Comparison of ENCODE assay signal across 16 cellular contexts in the genomic region with DNA sequence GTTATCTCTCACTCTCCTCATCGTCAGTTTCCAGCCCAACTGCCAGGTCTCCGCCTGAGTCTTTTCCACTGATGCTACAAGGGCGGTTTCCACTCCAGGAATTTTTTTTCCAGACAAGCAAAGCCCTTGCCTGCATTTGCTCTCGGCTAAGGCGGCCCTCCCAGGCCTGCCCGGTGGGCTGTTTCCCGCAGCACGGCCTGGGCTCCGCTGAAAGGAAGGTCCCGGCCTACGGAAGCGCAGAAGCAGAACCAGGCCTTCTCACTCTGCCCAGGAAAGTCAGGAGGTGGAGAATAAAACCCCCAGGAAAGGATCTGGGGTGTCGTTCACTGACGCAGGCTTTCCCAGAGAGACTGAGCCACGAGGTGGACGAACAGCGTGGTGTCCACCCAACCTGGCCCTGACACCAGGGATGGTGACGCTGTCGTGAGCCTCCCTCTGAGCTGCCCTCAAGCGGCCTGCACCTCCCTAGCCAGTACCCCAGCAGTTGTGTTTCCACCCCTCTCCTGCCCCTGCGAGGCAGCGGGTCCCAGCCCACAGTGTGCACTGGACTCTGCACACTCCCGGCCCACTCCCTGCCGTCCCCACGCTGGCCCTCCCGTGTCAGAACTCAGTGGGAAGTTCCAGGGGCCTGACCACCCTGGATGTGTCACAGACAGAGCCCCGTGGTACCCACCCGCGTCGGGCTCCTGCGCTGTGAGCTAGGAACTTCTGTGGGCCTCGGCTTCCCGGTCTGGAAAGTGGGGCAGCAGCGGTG. TPM values are rescaled to one million over a fixed set of nuclear protein-coding genes. Genes with fewer than 3 reads are reported as not detected.
DNase-seq lines count a peak whose midpoint lies in the region; ATAC-seq, FAIRE-seq and TF ChIP-seq lines count a peak whose summit lies in the region.
"Had no signal": no experiment of that assay in that cellular context is flagged by ENCODE, and none has a peak within 500 bp of the region (broad histone marks: within the 10 kb centered on the region; RNA-seq: fewer than 3 reads in every experiment).

No MANE protein-coding gene starts in this region.

- no peak overlapping the region for H3K27ac Mint-ChIP-seq in activated T-helper 2 cell treated with anti-CD3 and anti-CD28 coated beads, Interferon-gamma antibody, Interleukin-2, Interleukin-4, amounts not matched to agents 10 μg/mL and 5 μg/mL and 100 μg/mL, durations not matched to agents 14 hours and 24 hours and 36 hours
- H3K27ac Mint-ChIP-seq: activated naive CD4-positive, alpha-beta T cell treated with anti-CD3 and anti-CD28 coated beads, Interleukin-2, amount 10 ng/mL, durations not matched to agents 7 days and 5 days had no signal

- H3K9me3 ChIP-seq in GM12878 (replicated peaks; ENCODE audit: control insufficient read depth, insufficient read depth, low read length), result no peaks in the 10 kb centered on the region
- H3K9me3 ChIP-seq in HepG2 (ENCODE audit: low read length), result no peaks in the 10 kb centered on the region
- no peaks in the 10 kb centered on the region for H3K9me3 ChIP-seq in skeletal muscle tissue (ENCODE audit: control insufficient read depth in 3 of 3, low read length in 3 of 3)
- H3K9me3 ChIP-seq in PC-3 (ENCODE audit: low read length), result no peaks in the 10 kb centered on the region
- H3K9me3 ChIP-seq: testis had no signal

- H3K27me3 ChIP-seq in GM12878 (replicated peaks in 1 of 2; ENCODE audit: control insufficient read depth in 2 of 2, insufficient read depth in 2 of 2, low read length in 1 of 2) (peaks cover 0 to 1% of the 10 kb centered on the region in 2 experiments; a peak in 1 of 4 replicates), HepG2 (ENCODE audit: control insufficient read depth in 1 of 2, insufficient read depth in 2 of 2, low read length in 2 of 2) (peaks cover 50 to 85% of the 10 kb centered on the region in 2 experiments), skeletal muscle tissue (ENCODE audit: control insufficient read depth in 3 of 3, insufficient read depth in 3 of 3, low read length in 3 of 3) (peaks cover 27 to 47% (median 31%) of the 10 kb centered on the region in 3 donors), PC-3 (ENCODE audit: low read length) (peaks cover 20% of the 10 kb centered on the region)
- H3K27me3 ChIP-seq: testis had no signal

- DNase-seq in CD1c-positive myeloid dendritic cell (ENCODE audit: extremely low spot score), result peak; percentile 54
- no peak for DNase-seq in GM12878 (ENCODE audit: low read depth, low spot score)
- DNase-seq in HepG2 (ENCODE audit: low spot score), result no peak
- DNase-seq in T-helper 9 cell, result no peak
- DNase-seq in activated T-helper 2 cell treated with anti-CD3 and anti-CD28 coated beads, Interferon-gamma antibody, Interleukin-2, Interleukin-4, amounts not matched to agents 10 μg/mL and 5 μg/mL and 100 μg/mL, durations not matched to agents 14 hours and 24 hours and 36 hours (ENCODE audit: low spot score), result no peak
- no peak for DNase-seq in NCI-H1694 (lab: John Stamatoyannopoulos, UW)
- DNase-seq in PC-3, result no peak
- DNase-seq: ACHN; activated CD4-positive, alpha-beta T cell treated with anti-CD3 and anti-CD28 coated beads for 1 hour; activated naive CD4-positive, alpha-beta T cell treated with anti-CD3 and anti-CD28 coated beads, Interleukin-2, amount 10 ng/mL, durations not matched to agents 7 days and 5 days; brain microvascular endothelial cell; effector memory CD4-positive, alpha-beta T cell had no signal

- no peak for TF ChIP-seq CTCF in GM12878 (IDR thresholded peaks at IDR 0.05 in 2 of 3, conservative IDR thresholded peaks at IDR 0.05 in 1 of 3; ENCODE audit: control insufficient read depth in 2 of 3, extremely low read depth in 1 of 3, insufficient read depth in 1 of 3, low read depth in 3 of 3, low read length in 3 of 3)
- TF ChIP-seq CTCF in HepG2 (CRISPR knock-in tag; IDR thresholded peaks at IDR 0.05), result no peak
- TF ChIP-seq CTCF in PC-3 (conservative IDR thresholded peaks at IDR 0.05; ENCODE audit: low read depth, low read length), result no peak

- no peak overlapping the region for H2AFZ ChIP-seq in GM12878 (ENCODE audit: control insufficient read depth, low read depth, low read length)
- H2AFZ ChIP-seq in HepG2 (ENCODE audit: low read length), result no peak overlapping the region
- no peak overlapping the region for H2AFZ ChIP-seq in PC-3 (ENCODE audit: low read length)

- ATAC-seq in GM12878, result no peak
- no peak for ATAC-seq in HepG2
- ATAC-seq in PC-3, result no peak

- H3K9me2 ChIP-seq in PC-3 (replicated peaks; ENCODE audit: low read length), result no peaks in the 10 kb centered on the region

- SMC1A ChIA-PET in GM12878 (lab: Charles Lee; ENCODE audit: uncharacterized antibody, unreplicated experiment), result interaction anchor here (0.8 to 1.0 kb wide), 2 partner anchors 161 to 230 kb away, joined by 3 to 5 read pairs; no protein-coding TSS in a partner anchor

- H3K4me1 ChIP-seq in GM12878 (ENCODE audit: control insufficient read depth, insufficient read depth, low read length), result peaks cover 37% of the 10 kb centered on the region
- H3K4me1 ChIP-seq in HepG2 (ENCODE audit: insufficient read depth, low read length), result peaks cover 9% of the 10 kb centered on the region
- H3K4me1 ChIP-seq in skeletal muscle tissue (ENCODE audit: control insufficient read depth in 3 of 3, insufficient read depth in 3 of 3, low read length in 3 of 3), result peaks cover 39 to 46% (median 40%) of the 10 kb centered on the region in 3 donors
- no peaks in the 10 kb centered on the region for H3K4me1 ChIP-seq in PC-3 (ENCODE audit: insufficient read depth, low read length)

- no peaks in the 10 kb centered on the region for H3K4me1 Mint-ChIP-seq in activated T-helper 2 cell treated with anti-CD3 and anti-CD28 coated beads, Interferon-gamma antibody, Interleukin-2, Interleukin-4, amounts not matched to agents 10 μg/mL and 5 μg/mL and 100 μg/mL, durations not matched to agents 14 hours and 24 hours and 36 hours (ENCODE audit: low read depth)

- peaks cover 23% of the 10 kb centered on the region for H3K27me3 Mint-ChIP-seq in activated T-helper 2 cell treated with anti-CD3 and anti-CD28 coated beads, Interferon-gamma antibody, Interleukin-2, Interleukin-4, amounts not matched to agents 10 μg/mL and 5 μg/mL and 100 μg/mL, durations not matched to agents 14 hours and 24 hours and 36 hours (ENCODE audit: low read depth)

- intact Hi-C loops in GM12878 (cut with micrococcal nuclease; ENCODE audit: unreplicated experiment) (loop anchor here (5.0 kb wide), 1 partner anchor 35 kb away; no protein-coding TSS in a partner anchor), HepG2 (cut with micrococcal nuclease; ENCODE audit: unreplicated experiment) (no loop called here), PC-3 (cut with micrococcal nuclease) (no loop called here)
- intact Hi-C loops in activated T-helper 2 cell treated with anti-CD3 and anti-CD28 coated beads, Interferon-gamma antibody, Interleukin-2, Interleukin-4, amounts not matched to agents 10 μg/mL and 5 μg/mL and 100 μg/mL, durations not matched to agents 14 hours and 24 hours and 36 hours (cut with micrococcal nuclease), result no loop called here

- H3K9ac ChIP-seq in GM12878 (ENCODE audit: control insufficient read depth, insufficient read depth, low read length), result no peak overlapping the region
- H3K9ac ChIP-seq in HepG2 (ENCODE audit: insufficient read depth, low read depth, low read length), result no peak overlapping the region
- peak overlapping the region in 1 of 3 donors; percentile 33 for H3K9ac ChIP-seq in skeletal muscle tissue (ENCODE audit: low read depth in 1 of 3, low read length in 3 of 3)
- no peak overlapping the region for H3K9ac ChIP-seq in PC-3 (ENCODE audit: low read length)

- no peaks in the 10 kb centered on the region for H3F3A ChIP-seq in PC-3 (ENCODE audit: low read length, unreplicated experiment)

- H3K4me3 Mint-ChIP-seq in activated T-helper 2 cell treated with anti-CD3 and anti-CD28 coated beads, Interferon-gamma antibody, Interleukin-2, Interleukin-4, amounts not matched to agents 10 μg/mL and 5 μg/mL and 100 μg/mL, durations not matched to agents 14 hours and 24 hours and 36 hours (ENCODE audit: low read depth), result no peak overlapping the region
- H3K4me3 Mint-ChIP-seq: activated naive CD4-positive, alpha-beta T cell treated with anti-CD3 and anti-CD28 coated beads, Interleukin-2, amount 10 ng/mL, durations not matched to agents 7 days and 5 days had no signal

- H3K4me2 ChIP-seq in GM12878 (ENCODE audit: control insufficient read depth, insufficient read depth) (peak overlapping the region; percentile 71), HepG2 (ENCODE audit: low read depth, low read length) (no peak overlapping the region), PC-3 (ENCODE audit: low read length) (no peak overlapping the region)

- CTCF ChIA-PET in GM12878 (lab: Yijun Ruan, JAX), result interaction anchor here (0.7 kb wide), 1 partner anchor 190 kb away, joined by 3 read pairs; no protein-coding TSS in a partner anchor
- CTCF ChIA-PET in HepG2 (lab: Yijun Ruan, JAX; ENCODE audit: low intra/inter-chr PET ratio, low total read pairs), result interaction anchor here (2.0 kb wide), 1 partner anchor 231 kb away, joined by 5 read pairs; no protein-coding TSS in a partner anchor
- CTCF ChIA-PET in PC-3 (lab: Charles Lee), result no interaction called here

- no peaks in the 10 kb centered on the region for H3K9me3 Mint-ChIP-seq in activated T-helper 2 cell treated with anti-CD3 and anti-CD28 coated beads, Interferon-gamma antibody, Interleukin-2, Interleukin-4, amounts not matched to agents 10 μg/mL and 5 μg/mL and 100 μg/mL, durations not matched to agents 14 hours and 24 hours and 36 hours
- H3K9me3 Mint-ChIP-seq: activated naive CD4-positive, alpha-beta T cell treated with anti-CD3 and anti-CD28 coated beads, Interleukin-2, amount 10 ng/mL, durations not matched to agents 7 days and 5 days had no signal

- FAIRE-seq in GM12878 (lab: Jason Lieb, UNC), result no peak
- FAIRE-seq in HepG2 (lab: Jason Lieb, UNC), result no peak

- no peak overlapping the region for H3K4me3 ChIP-seq in GM12878
- no peak overlapping the region for H3K4me3 ChIP-seq in HepG2 (replicated peaks in 1 of 3; ENCODE audit: insufficient read depth in 1 of 3, low read depth in 2 of 3, low read length in 3 of 3)
- peak overlapping the region in 2 of 3 donors; percentile 6 to 40 for H3K4me3 ChIP-seq in skeletal muscle tissue (ENCODE audit: low read length in 3 of 3)
- no peak overlapping the region for H3K4me3 ChIP-seq in PC-3 (ENCODE audit: low read length)
- H3K4me3 ChIP-seq: testis had no signal

- H4K20me1 ChIP-seq in GM12878 (ENCODE audit: control insufficient read depth, insufficient read depth) (no peaks in the 10 kb centered on the region), HepG2 (ENCODE audit: insufficient read depth, low read length) (peaks cover 16% of the 10 kb centered on the region; the same call in 1 of the 2 replicates), PC-3 (ENCODE audit: low read length) (no peaks in the 10 kb centered on the region)

- no peaks in the 10 kb centered on the region for H3K36me3 Mint-ChIP-seq in activated T-helper 2 cell treated with anti-CD3 and anti-CD28 coated beads, Interferon-gamma antibody, Interleukin-2, Interleukin-4, amounts not matched to agents 10 μg/mL and 5 μg/mL and 100 μg/mL, durations not matched to agents 14 hours and 24 hours and 36 hours (ENCODE audit: low read depth)
- H3K36me3 Mint-ChIP-seq: activated naive CD4-positive, alpha-beta T cell treated with anti-CD3 and anti-CD28 coated beads, Interleukin-2, amount 10 ng/mL, durations not matched to agents 7 days and 5 days had no signal

- POLR2A ChIA-PET in GM12878 (lab: Charles Lee), result no interaction called here
- POLR2A ChIA-PET in HepG2 (lab: Yijun Ruan, JAX), result no interaction called here
- POLR2A ChIA-PET in PC-3 (lab: Charles Lee; ENCODE audit: unreplicated experiment), result no interaction called here

- TF ChIP-seq POLR2A in GM12878 (IDR thresholded peaks at IDR 0.05; ENCODE audit: low read depth, low read length) (no peak), HepG2 (IDR thresholded peaks at IDR 0.05; ENCODE audit: insufficient read depth in 1 of 2, low read depth in 2 of 2, low read length in 2 of 2) (no peak)

- in situ Hi-C loops in GM12878 (cut with MboI) (loop anchor here (5.0 kb wide), 1 partner anchor 230 kb away; no protein-coding TSS in a partner anchor), HepG2 (cut with HindIII; ENCODE audit: extremely low pct_ligation_motif_present, low pct_unique_long_range_greater_than_20kb) (loop anchor here (5.0 kb wide), 1 partner anchor 230 kb away; no protein-coding TSS in a partner anchor)

- 85% methylated on average over 32 of the region's 34 CpGs for WGBS in GM12878 (ENCODE audit: insufficient coverage, insufficient replicate concordance, low lambda C conversion rate, missing lambda C conversion rate)
- WGBS in HepG2 (ENCODE audit: low lambda C conversion rate), result 53% methylated on average over 16 of the region's 34 CpGs

- H3K79me2 ChIP-seq in GM12878 (ENCODE audit: control insufficient read depth, insufficient read depth, low read length), result peaks cover 16% of the 10 kb centered on the region
- no peaks in the 10 kb centered on the region for H3K79me2 ChIP-seq in HepG2 (ENCODE audit: insufficient read depth, low read length)
- no peaks in the 10 kb centered on the region for H3K79me2 ChIP-seq in PC-3 (ENCODE audit: low read length)

- RAD21 ChIA-PET in GM12878 (lab: Charles Lee; ENCODE audit: unreplicated experiment), result no interaction called here

- no peak for TF ChIP-seq RAD21 in GM12878 (IDR thresholded peaks at IDR 0.05; ENCODE audit: insufficient read depth, low read depth, low read length)
- no peak for TF ChIP-seq RAD21 in HepG2 (CRISPR knock-in tag; IDR thresholded peaks at IDR 0.05)

- TF ChIP-seq EP300 in GM12878 (IDR thresholded peaks at IDR 0.05; ENCODE audit: borderline replicate concordance in 1 of 2, control insufficient read depth in 1 of 2, low read depth in 2 of 2, low read length in 2 of 2), result no peak
- no peak for TF ChIP-seq EP300 in HepG2 (IDR thresholded peaks at IDR 0.05; ENCODE audit: low read depth in 2 of 2, low read length in 2 of 2)
- no peak for TF ChIP-seq EP300 in HepG2 (CRISPR knock-in tag; IDR thresholded peaks at IDR 0.05; ENCODE audit: borderline replicate concordance)

- BruUV-seq in GM12878 (replicated peaks; lab: Mats Ljungman, UMichigan), result no TSS peak
- BruUV-seq in HepG2 (replicated peaks; lab: Mats Ljungman, UMichigan), result no TSS peak
- no TSS peak for BruUV-seq in PC-3 (replicated peaks; lab: Mats Ljungman, UMichigan)

- H3K27ac ChIP-seq in GM12878 (ENCODE audit: control insufficient read depth, insufficient read depth) (peak overlapping the region; percentile 0; the same call in 1 of the 2 replicates), HepG2 (ENCODE audit: extremely low read length, insufficient read depth, low read length) (no peak overlapping the region), skeletal muscle tissue (ENCODE audit: low read depth, low read length) (peak overlapping the region; percentile 71), PC-3 (ENCODE audit: low read length) (no peak overlapping the region)
- H3K27ac ChIP-seq: brain microvascular endothelial cell, RWPE1 had no signal

- peaks cover 0 to 2% of the 10 kb centered on the region in 2 experiments; a peak in 3 of 4 replicates for H3K36me3 ChIP-seq in GM12878 (ENCODE audit: control insufficient read depth in 2 of 2, insufficient read depth in 2 of 2, low read length in 1 of 2)
- H3K36me3 ChIP-seq in HepG2 (replicated peaks in 1 of 2; ENCODE audit: control insufficient read depth in 1 of 2, insufficient read depth in 2 of 2, low read length in 2 of 2), result no peaks in the 10 kb centered on the region
- H3K36me3 ChIP-seq in skeletal muscle tissue (ENCODE audit: control insufficient read depth in 3 of 3, insufficient read depth in 3 of 3, low read length in 3 of 3), result no peaks in the 10 kb centered on the region
- no peaks in the 10 kb centered on the region for H3K36me3 ChIP-seq in PC-3 (ENCODE audit: low read depth, low read length)
- H3K36me3 ChIP-seq: brain microvascular endothelial cell had no signal

RNA-seq across cellular contexts. Expression of gene CBFA2T3, which starts 39.9 kb away (rescaled TPM):
- total RNA-seq in GM12878 (2013; cell fraction: nucleolus; rRNA removed), result 44.9 and 56.6 TPM in 2 replicates
- 2.3 and 2.8 TPM in 2 replicates for total RNA-seq in GM12878 (2014; rRNA removed)
- 1.3 and 1.5 TPM in 2 replicates for total RNA-seq in GM12878 (2014; rRNA removed; fragmentation: Illumina TruSeq; extraction: Trizol)
- 35.4 and 42.6 TPM in 2 replicates for total RNA-seq in GM12878 (2021)
- polyA plus RNA-seq in GM12878 (2011; ENCODE audit: low read depth), result 4.5 TPM
- polyA plus RNA-seq in GM12878 (2011; rRNA removed), result 0.75 and 1.6 TPM in 2 replicates
- 1.8 and 2.5 TPM in 2 replicates for polyA plus RNA-seq in GM12878 (2011; cell fraction: cytosol; rRNA removed)
- 18.7 and 22.6 TPM in 2 replicates for polyA plus RNA-seq in GM12878 (2011; cell fraction: nucleus; rRNA removed)
- polyA plus RNA-seq in GM12878 (2012), result 12.9 and 17.4 TPM in 2 replicates
- polyA plus RNA-seq in GM12878 (2014; fragmentation: Illumina TruSeq; extraction: Trizol), result 5.6 and 6.6 TPM in 2 replicates
- 1 to 10 TPM in 1 of 2 experiments, under 1 TPM in 1; 0.69 to 1.5 TPM for polyA plus RNA-seq in GM12878 (2014; fragmentation: Nextera tagmentation; extraction: Ambion mirVana)
- 10.2 and 15.6 TPM in 2 replicates for polyA plus RNA-seq in GM12878 (2014; rRNA removed)
- 10 to 100 TPM; 14.2 to 14.9 TPM for polyA plus RNA-seq in GM12878 (2016; fragmentation: Nextera tagmentation; extraction: Ambion mirVana)
- polyA minus RNA-seq in GM12878 (2011; rRNA and poly(A)+ RNA removed), result 1.7 and 7.0 TPM in 2 replicates
- 4.5 and 5.3 TPM in 2 replicates for polyA minus RNA-seq in GM12878 (2011; cell fraction: cytosol; rRNA and poly(A)+ RNA removed)
- polyA minus RNA-seq in GM12878 (2011; cell fraction: nucleus; rRNA and poly(A)+ RNA removed), result 4.8 and 7.7 TPM in 2 replicates
- total RNA-seq in HepG2 (2016; rRNA removed; fragmentation: Illumina TruSeq; extraction: Trizol), result not detected in 2 replicates
- total RNA-seq in HepG2 (2016; cell fraction: cytosol; rRNA removed; fragmentation: Illumina TruSeq; extraction: Trizol; ENCODE audit: low read depth), result not detected in 2 replicates
- not detected in 2 replicates for total RNA-seq in HepG2 (2016; cell fraction: insoluble cytoplasmic fraction; rRNA removed; fragmentation: Illumina TruSeq; extraction: Trizol)
- total RNA-seq in HepG2 (2016; cell fraction: membrane; rRNA removed; fragmentation: Illumina TruSeq; extraction: Trizol), result not detected in 2 replicates
- not detected in 2 replicates for total RNA-seq in HepG2 (2016; cell fraction: nucleus; rRNA removed; fragmentation: Illumina TruSeq; extraction: Trizol)
- 0.05 and 0.09 TPM in 2 replicates for polyA plus RNA-seq in HepG2 (2011; rRNA removed)
- polyA plus RNA-seq in HepG2 (2011; cell fraction: cytosol; rRNA removed), result 0.04 TPM in 1 of 2 replicates, not detected in the other
- polyA plus RNA-seq in HepG2 (2011; cell fraction: nucleus; rRNA removed), result not detected in 2 replicates
- polyA plus RNA-seq in HepG2 (2012), result 0.07 TPM in 1 of 2 replicates, not detected in the other
- not detected in 2 replicates for polyA plus RNA-seq in HepG2 (2016; cell fraction: cytosol; fragmentation: Illumina TruSeq; extraction: Trizol; ENCODE audit: low read depth)
- not detected in 2 replicates for polyA plus RNA-seq in HepG2 (2016; cell fraction: insoluble cytoplasmic fraction; fragmentation: Illumina TruSeq; extraction: Trizol; ENCODE audit: low read depth)
- not detected in 2 replicates for polyA plus RNA-seq in HepG2 (2016; cell fraction: membrane; fragmentation: Illumina TruSeq; extraction: Trizol; ENCODE audit: low read depth)
- polyA plus RNA-seq in HepG2 (2016; cell fraction: nucleus; fragmentation: Illumina TruSeq; extraction: Trizol; ENCODE audit: insufficient read depth, low read depth), result 0.11 TPM in 1 of 2 replicates, not detected in the other
- 0.19 and 0.60 TPM in 2 replicates for polyA minus RNA-seq in HepG2 (2011; rRNA and poly(A)+ RNA removed; ENCODE audit: low replicate concordance)
- polyA minus RNA-seq in HepG2 (2011; cell fraction: cytosol; rRNA and poly(A)+ RNA removed), result not detected in 2 replicates
- not detected in 2 replicates for polyA minus RNA-seq in HepG2 (2011; cell fraction: nucleus; rRNA and poly(A)+ RNA removed)
- total RNA-seq in skeletal muscle tissue, result 2.1 TPM
- 0.23 and 0.30 TPM in 2 replicates for total RNA-seq in activated T-helper 2 cell treated with anti-CD3 and anti-CD28 coated beads, Interferon-gamma antibody, Interleukin-2, Interleukin-4, amounts not matched to agents 10 μg/mL and 5 μg/mL and 100 μg/mL, durations not matched to agents 14 hours and 24 hours and 36 hours
- total RNA-seq in PC-3 (2014; rRNA removed), result not detected in 2 replicates
- total RNA-seq: osteoblast had no signal

Comparison
In these comparisons a context has a peak if more than half of its experiments do, and no peak if none do; other contexts are left out.
1. H3K27ac ChIP-seq: peak in GM12878 (single experiment) and skeletal muscle tissue (single experiment); none in HepG2 (single experiment) and PC-3 (single experiment).
2. H3K4me3 ChIP-seq: peak in skeletal muscle tissue (2 of 3); none in GM12878 (single experiment), HepG2 (0 of 3) and PC-3 (single experiment).